Comparison of ENCODE assay signal across 26 cellular contexts in genomic region chr19:15911599-15912237, GRCh38. TPM values are rescaled to one million over a fixed set of nuclear protein-coding genes. Genes with fewer than 3 reads are reported as not detected.
A peak's percentile ranks its signal among the peaks of the same experiment; 100 is the strongest.
DNase-seq lines count a peak whose midpoint lies in the region; ATAC-seq, FAIRE-seq and TF ChIP-seq lines count a peak whose summit lies in the region.
"Had no signal": no experiment of that assay in that cellular context is flagged by ENCODE, and none has a peak within 500 bp of the region (broad histone marks: within the 10 kb centered on the region; RNA-seq: fewer than 3 reads in every experiment).

No MANE protein-coding gene starts in this region.

- H3K9me1 ChIP-seq in endothelial cell of umbilical vein (replicated peaks; ENCODE audit: control insufficient read depth, extremely low read depth, insufficient read depth, low read length), result no peaks in the 10 kb centered on the region

- CTCF ChIA-PET in endothelial cell of umbilical vein (lab: Charles Lee), result no interaction called here

- POLR2A ChIA-PET in endothelial cell of umbilical vein (lab: Charles Lee), result no interaction called here

- ATAC-seq in memory B cell (ENCODE audit: low read depth), result no peak
- ATAC-seq: CD8-positive, alpha-beta T cell; left lung had no signal

- H3K27ac Mint-ChIP-seq in CD14-positive monocyte, result peak overlapping the region in 3 of 7 donors; percentile 15 to 61 (median 19)
- H3K27ac Mint-ChIP-seq in memory B cell, result no peak overlapping the region
- H3K27ac Mint-ChIP-seq: activated naive CD4-positive, alpha-beta T cell treated with anti-CD3 and anti-CD28 coated beads for 36 hours; CD8-positive, alpha-beta T cell; progenitor cell of endocrine pancreas had no signal

- H3K4me3 Mint-ChIP-seq in CD14-positive monocyte (peak overlapping the region; percentile 77 to 90), memory B cell (peak overlapping the region; percentile 43)
- H3K4me3 Mint-ChIP-seq: activated naive CD4-positive, alpha-beta T cell treated with anti-CD3 and anti-CD28 coated beads for 36 hours; CD8-positive, alpha-beta T cell had no signal

- dilution Hi-C loops in endothelial cell of umbilical vein (cut with MboI; ENCODE audit: extremely low pct_ligation_motif_present, low sequenced_read_pairs), result no loop called here

- H3K27ac ChIP-seq in endothelial cell of umbilical vein (ENCODE audit: insufficient read depth, low read depth, low read length), result no peak overlapping the region
- no peak overlapping the region for H3K27ac ChIP-seq in effector memory CD4-positive, alpha-beta T cell (ENCODE audit: insufficient read depth, low read length, poor library complexity, severe bottlenecking)
- H3K27ac ChIP-seq in ascending aorta, result no peak overlapping the region
- H3K27ac ChIP-seq: left lung, SJSA1, thoracic aorta, VCaP had no signal

- no peak overlapping the region for H3K9ac ChIP-seq in endothelial cell of umbilical vein (replicated peaks; ENCODE audit: extremely low read depth, insufficient read depth, low read length)

- H3K79me2 ChIP-seq in endothelial cell of umbilical vein (ENCODE audit: control insufficient read depth, insufficient read depth, low read length), result no peaks in the 10 kb centered on the region

- peaks cover 9 to 20% (median 13%) of the 10 kb centered on the region in 7 donors for H3K9me3 Mint-ChIP-seq in CD14-positive monocyte
- peaks cover 5% of the 10 kb centered on the region for H3K9me3 Mint-ChIP-seq in memory B cell

- no peak for TF ChIP-seq POLR2A in endothelial cell of umbilical vein (IDR thresholded peaks at IDR 0.05; ENCODE audit: low read depth, low read length)

- H3K4me1 ChIP-seq in endothelial cell of umbilical vein (ENCODE audit: control insufficient read depth, extremely low read depth, insufficient read depth, low read length) (no peaks in the 10 kb centered on the region), ascending aorta (no peaks in the 10 kb centered on the region)
- no peaks in the 10 kb centered on the region for H3K4me1 ChIP-seq in effector memory CD4-positive, alpha-beta T cell (ENCODE audit: control insufficient read depth, insufficient read depth, low read length, poor library complexity, severe bottlenecking)
- H3K4me1 ChIP-seq: SJSA1 had no signal

- TF ChIP-seq CTCF in CD14-positive monocyte (IDR thresholded peaks at IDR 0.05) (no peak), endothelial cell of umbilical vein (IDR thresholded peaks at IDR 0.05; ENCODE audit: extremely low read depth in 1 of 2, insufficient read depth in 1 of 2, low read depth in 1 of 2, low read length in 2 of 2) (no peak), ascending aorta (IDR thresholded peaks at IDR 0.05) (no peak)

- H3K4me1 Mint-ChIP-seq in CD14-positive monocyte, result peaks cover 21% of the 10 kb centered on the region
- no peaks in the 10 kb centered on the region for H3K4me1 Mint-ChIP-seq in memory B cell

- no peak overlapping the region for H3K4me2 ChIP-seq in endothelial cell of umbilical vein (ENCODE audit: insufficient read depth, low read length)

- peak; percentile 26 for FAIRE-seq in endothelial cell of umbilical vein (lab: Jason Lieb, UNC)
- FAIRE-seq in urothelium cell line (lab: Jason Lieb, UNC), result no peak
- FAIRE-seq: frontal cortex, RCC 7860 had no signal

- BruUV-seq in endothelial cell of umbilical vein (replicated peaks; lab: Mats Ljungman, UMichigan), result no TSS peak

- H3K36me3 ChIP-seq in endothelial cell of umbilical vein (ENCODE audit: control insufficient read depth in 2 of 2, extremely low read depth in 1 of 2, insufficient read depth in 2 of 2, low read length in 2 of 2) (no peaks in the 10 kb centered on the region), ascending aorta (peaks cover 0 to 17% of the 10 kb centered on the region in 2 donors)
- H3K36me3 ChIP-seq in effector memory CD4-positive, alpha-beta T cell (ENCODE audit: control insufficient read depth, insufficient read depth, low read length), result no peaks in the 10 kb centered on the region
- H3K36me3 ChIP-seq: left lung, SJSA1, thoracic aorta had no signal

- H2AFZ ChIP-seq in endothelial cell of umbilical vein (ENCODE audit: low read depth, low read length), result no peak overlapping the region

- H3K9me3 ChIP-seq in endothelial cell of umbilical vein (replicated peaks; ENCODE audit: control insufficient read depth, insufficient read depth, low read length) (no peaks in the 10 kb centered on the region), ascending aorta (peaks cover 0 to 12% of the 10 kb centered on the region in 2 donors)
- H3K9me3 ChIP-seq in effector memory CD4-positive, alpha-beta T cell (ENCODE audit: control insufficient read depth, low read length), result no peaks in the 10 kb centered on the region
- H3K9me3 ChIP-seq: SJSA1 had no signal

- no peak overlapping the region for H3K4me3 ChIP-seq in endothelial cell of umbilical vein (replicated peaks in 1 of 3; ENCODE audit: insufficient read depth in 1 of 3, low read depth in 1 of 3, low read length in 3 of 3)
- H3K4me3 ChIP-seq in effector memory CD4-positive, alpha-beta T cell (ENCODE audit: insufficient read depth, low read depth, low read length, poor library complexity, severe bottlenecking), result no peak overlapping the region
- no peak overlapping the region for H3K4me3 ChIP-seq in ascending aorta
- H3K4me3 ChIP-seq: left lung, SJSA1, thoracic aorta had no signal

- H3K36me3 Mint-ChIP-seq in CD14-positive monocyte (no peaks in the 10 kb centered on the region), memory B cell (peaks cover 4% of the 10 kb centered on the region)
- H3K36me3 Mint-ChIP-seq: CD8-positive, alpha-beta T cell had no signal

- H3K27me3 ChIP-seq in endothelial cell of umbilical vein (ENCODE audit: control insufficient read depth in 2 of 2, insufficient read depth in 2 of 2, low read length in 2 of 2), result peaks cover 2 to 10% of the 10 kb centered on the region in 2 experiments
- H3K27me3 ChIP-seq in effector memory CD4-positive, alpha-beta T cell (replicated peaks; ENCODE audit: control insufficient read depth, insufficient read depth, low read length, poor library complexity, severe bottlenecking), result peaks cover 24% of the 10 kb centered on the region
- peaks cover 3% of the 10 kb centered on the region for H3K27me3 ChIP-seq in ascending aorta

- H3K27me3 Mint-ChIP-seq in CD14-positive monocyte (ENCODE audit: low read depth in 3 of 3) (peaks cover 6 to 16% (median 12%) of the 10 kb centered on the region in 3 donors), memory B cell (peaks cover 18% of the 10 kb centered on the region)
- H3K27me3 Mint-ChIP-seq: progenitor cell of endocrine pancreas had no signal

- intact Hi-C loops in CD14-positive monocyte (cut with micrococcal nuclease) (no loop called here), endothelial cell of umbilical vein (cut with micrococcal nuclease) (no loop called here), ascending aorta (cut with DNase I) (no loop called here)

- no peaks in the 10 kb centered on the region for H4K20me1 ChIP-seq in endothelial cell of umbilical vein (replicated peaks; ENCODE audit: control insufficient read depth, extremely low read depth, insufficient read depth, low read length)

- DNase-seq in AG20443 (ENCODE audit: low spot score), result peak; percentile 6
- DNase-seq in CD14-positive monocyte (ENCODE audit: low spot score), result no peak
- no peak for DNase-seq in endothelial cell of umbilical vein (ENCODE audit: low read depth, low spot score)
- DNase-seq in memory B cell (ENCODE audit: low spot score in 2 of 2), result no peak
- DNase-seq in effector memory CD4-positive, alpha-beta T cell, result no peak
- no peak for DNase-seq in ascending aorta (ENCODE audit: low spot score in 2 of 2)
- no peak for DNase-seq in urothelium cell line (ENCODE audit: low spot score)
- DNase-seq: activated naive CD4-positive, alpha-beta T cell treated with anti-CD3 and anti-CD28 coated beads for 36 hours; aorta; DMS153; GDM1; H7 had no signal

TF ChIP-seq in endothelial cell of umbilical vein, 7 proteins besides CTCF, POLR2A, EP300 and RAD21 (continues in another document):
- no peak for TF ChIP-seq FOS (IDR thresholded peaks at IDR 0.05; ENCODE audit: borderline replicate concordance, insufficient read depth, low read length)
- no peak for TF ChIP-seq JUN (IDR thresholded peaks at IDR 0.05; ENCODE audit: borderline replicate concordance, insufficient read depth, insufficient read length, low read depth)
- no peak for TF ChIP-seq MAX (IDR thresholded peaks at IDR 0.05; ENCODE audit: insufficient read depth, insufficient read length)

RNA-seq across cellular contexts. Expression of gene CYP4F2, which starts 13.8 kb away (rescaled TPM):
- polyA plus RNA-seq in CD14-positive monocyte (not detected), endothelial cell of umbilical vein (not detected in 2 replicates)
- total RNA-seq in endothelial cell of umbilical vein (not detected in 2 replicates), ascending aorta (83.0 TPM)
- polyA plus RNA-seq in endothelial cell of umbilical vein (2011; cell fraction: cytosol; rRNA removed), result not detected in 2 replicates
- not detected in 2 replicates for polyA plus RNA-seq in endothelial cell of umbilical vein (2011; cell fraction: nucleus; rRNA removed)
- not detected in 2 replicates for polyA plus RNA-seq in endothelial cell of umbilical vein (2012)
- polyA minus RNA-seq in endothelial cell of umbilical vein, result not detected in 2 replicates
- not detected for polyA minus RNA-seq in endothelial cell of umbilical vein (2011; cell fraction: cytosol; rRNA and poly(A)+ RNA removed)
- polyA minus RNA-seq in endothelial cell of umbilical vein (2011; cell fraction: nucleus; rRNA and poly(A)+ RNA removed), result not detected in 2 replicates
- total RNA-seq: aorta; CD8-positive, alpha-beta T cell; frontal cortex; H7; left lung; mononuclear cell; NCI-H460; progenitor cell of endocrine pancreas; SJSA1; T-helper 1 cell treated with Interleukin-12 subunit alpha and Interleukin-12 subunit beta and Interleukin-4 antibody, amounts not matched to agents 30 ng/mL and 1 ng/mL, for 36 hours; thoracic aorta had no signal
- polyA plus RNA-seq: neural cell had no signal

RNA-seq across cellular contexts. Expression of gene CYP4F11, which starts 22.6 kb away (rescaled TPM):
- not detected for polyA plus RNA-seq in CD14-positive monocyte
- total RNA-seq in endothelial cell of umbilical vein, result not detected in 2 replicates
- not detected in 2 replicates for polyA plus RNA-seq in endothelial cell of umbilical vein
- not detected in 2 replicates for polyA plus RNA-seq in endothelial cell of umbilical vein (2011; cell fraction: cytosol; rRNA removed)
- polyA plus RNA-seq in endothelial cell of umbilical vein (2011; cell fraction: nucleus; rRNA removed), result not detected in 2 replicates
- polyA plus RNA-seq in endothelial cell of umbilical vein (2012), result not detected in 2 replicates
- not detected in 2 replicates for polyA minus RNA-seq in endothelial cell of umbilical vein
- polyA minus RNA-seq in endothelial cell of umbilical vein (2011; cell fraction: cytosol; rRNA and poly(A)+ RNA removed), result 1.1 TPM
- polyA minus RNA-seq in endothelial cell of umbilical vein (2011; cell fraction: nucleus; rRNA and poly(A)+ RNA removed), result not detected in 2 replicates
- total RNA-seq in ascending aorta, result 0.75 TPM
- total RNA-seq: activated naive CD4-positive, alpha-beta T cell treated with anti-CD3 and anti-CD28 coated beads for 36 hours; CD8-positive, alpha-beta T cell; frontal cortex; H7; mononuclear cell; progenitor cell of endocrine pancreas; SJSA1; T-helper 1 cell treated with Interleukin-12 subunit alpha and Interleukin-12 subunit beta and Interleukin-4 antibody, amounts not matched to agents 30 ng/mL and 1 ng/mL, for 36 hours had no signal
- polyA plus RNA-seq: neural cell had no signal

RNA-seq across cellular contexts. Expression of gene OR10H4, which starts 37.1 kb away (rescaled TPM):
- not detected for polyA plus RNA-seq in CD14-positive monocyte
- total RNA-seq in endothelial cell of umbilical vein, result not detected in 2 replicates
- polyA plus RNA-seq in endothelial cell of umbilical vein, result not detected in 2 replicates
- polyA plus RNA-seq in endothelial cell of umbilical vein (2011; cell fraction: cytosol; rRNA removed), result not detected in 2 replicates
- not detected in 2 replicates for polyA plus RNA-seq in endothelial cell of umbilical vein (2011; cell fraction: nucleus; rRNA removed)
- polyA plus RNA-seq in endothelial cell of umbilical vein (2012), result not detected in 2 replicates
- not detected in 2 replicates for polyA minus RNA-seq in endothelial cell of umbilical vein
- polyA minus RNA-seq in endothelial cell of umbilical vein (2011; cell fraction: cytosol; rRNA and poly(A)+ RNA removed), result not detected
- not detected in 2 replicates for polyA minus RNA-seq in endothelial cell of umbilical vein (2011; cell fraction: nucleus; rRNA and poly(A)+ RNA removed)
- total RNA-seq in ascending aorta, result not detected
- total RNA-seq: activated naive CD4-positive, alpha-beta T cell treated with anti-CD3 and anti-CD28 coated beads for 36 hours; aorta; CD8-positive, alpha-beta T cell; frontal cortex; H7; left lung; MCF 10A; mononuclear cell; NCI-H460; progenitor cell of endocrine pancreas; SJSA1; T-helper 1 cell treated with Interleukin-12 subunit alpha and Interleukin-12 subunit beta and Interleukin-4 antibody, amounts not matched to agents 30 ng/mL and 1 ng/mL, for 36 hours; thoracic aorta had no signal
- polyA plus RNA-seq: aorta, esophagus, neural cell had no signal

Comparison
In these comparisons a context has a peak if more than half of its experiments do, and no peak if none do; other contexts are left out.
1. RNA of gene CYP4F2, which starts 13.8 kb away (total RNA-seq): 83.0 TPM in ascending aorta (single experiment); not detected in endothelial cell of umbilical vein; every median in the first group is over 10 times any median in the second.